ENCODE assay signal across 17 cellular contexts in the genomic region with DNA sequence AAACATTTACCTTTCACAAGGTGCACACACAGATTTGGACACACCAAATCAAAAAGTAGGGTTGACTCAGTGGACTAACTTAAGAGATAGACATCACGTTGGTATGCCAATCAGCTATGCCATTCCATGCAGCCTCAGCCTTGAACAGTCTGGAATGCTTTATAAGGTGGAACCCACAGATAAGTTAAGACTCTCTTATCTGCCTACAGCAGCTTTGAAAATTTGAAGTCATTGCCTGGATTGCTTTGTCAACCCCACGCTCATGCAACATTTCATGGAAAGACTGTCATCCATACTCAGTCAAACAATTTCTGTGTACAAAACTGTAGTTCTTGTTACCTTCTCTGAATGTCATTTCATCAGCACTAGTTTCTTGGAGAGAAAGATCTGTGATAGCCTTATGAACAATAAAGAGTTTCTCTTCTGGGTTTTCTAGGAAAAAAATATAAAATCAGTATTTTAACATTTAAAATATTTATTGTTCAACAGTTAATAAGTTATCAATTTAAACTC. TPM values are rescaled to one million over a fixed set of nuclear protein-coding genes. Genes with fewer than 3 reads are reported as not detected.
A peak's percentile ranks its signal among the peaks of the same experiment; 100 is the strongest.
DNase-seq lines count a peak whose midpoint lies in the region; ATAC-seq, FAIRE-seq and TF ChIP-seq lines count a peak whose summit lies in the region.
"Had no signal": no experiment of that assay in that cellular context is flagged by ENCODE, and none has a peak within 500 bp of the region (broad histone marks: within the 10 kb centered on the region; RNA-seq: fewer than 3 reads in every experiment).

No MANE protein-coding gene starts in this region.

- dilution Hi-C loops in keratinocyte (cut with MboI; ENCODE audit: extremely low pct_ligation_motif_present, low sequenced_read_pairs): no loop called here

- H3K36me3 ChIP-seq in K562 (ENCODE audit: control insufficient read depth, insufficient read depth, low read length) (no peaks in the 10 kb centered on the region), keratinocyte (ENCODE audit: control insufficient read depth in 2 of 2, extremely low read depth in 1 of 2, insufficient read depth in 2 of 2, low read length in 2 of 2) (no peaks in the 10 kb centered on the region)
- H3K36me3 ChIP-seq: Peyer's patch had no signal

- peak; percentile 67 for DNase-seq in NCI-H226
- peak; percentile 72 to 90 (median 82) for DNase-seq in K562 (ENCODE audit: extremely low read depth in 1 of 4, low spot score in 3 of 4)
- no peak for DNase-seq in keratinocyte (ENCODE audit: low read depth, low spot score)
- DNase-seq in superior temporal gyrus (ENCODE audit: extremely low spot score): peak; percentile 61
- DNase-seq in EL: no peak
- no peak for DNase-seq in Calu3
- DNase-seq: DND-41, NCI-H1105, NCI-H187, NCI-H446, NCI-H748 treated with DMSO at 0.1 percent for 48 hours, Peyer's patch, Right ventricle myocardium superior had no signal

- no peak overlapping the region for H3K27ac Mint-ChIP-seq in Calu3 (ENCODE audit: unreplicated experiment)

- peak; percentile 81 for ATAC-seq in K562
- ATAC-seq in GM18520 (IDR thresholded peaks at IDR 0.05; ENCODE audit: unreplicated experiment): no peak

- 0% methylated on average over 2 of the region's 2 CpGs for WGBS in K562 (ENCODE audit: insufficient coverage, low coverage, missing lambda C conversion rate)

- FAIRE-seq in K562 (lab: Jason Lieb, UNC) (peak; percentile 90), keratinocyte (lab: Jason Lieb, UNC) (peak; percentile 36)

- H3K79me2 ChIP-seq in K562 (ENCODE audit: control insufficient read depth, insufficient read depth, low read length) (no peaks in the 10 kb centered on the region), keratinocyte (ENCODE audit: control insufficient read depth, insufficient read depth, low read length) (no peaks in the 10 kb centered on the region)

- no peaks in the 10 kb centered on the region for H3K36me3 Mint-ChIP-seq in Calu3 (ENCODE audit: insufficient read depth, unreplicated experiment)

- H3K9me3 Mint-ChIP-seq in Calu3 (ENCODE audit: low read depth, unreplicated experiment): no peaks in the 10 kb centered on the region

- in situ Hi-C loops in K562 (cut with MboI): no loop called here

- TF ChIP-seq EP300 in K562 (IDR thresholded peaks at IDR 0.05; ENCODE audit: low read length): peak; percentile 100

- POLR2A ChIA-PET in K562 (lab: Yijun Ruan, JAX): interaction anchor here (0.6 to 1.4 kb wide), 6 partner anchors 12 to 574 kb away, joined by 3 to 8 read pairs (median 5); a partner anchor contains a TSS

- no peak overlapping the region for H3K4me2 ChIP-seq in K562 (ENCODE audit: insufficient read depth, low read length)
- no peak overlapping the region for H3K4me2 ChIP-seq in keratinocyte (ENCODE audit: control insufficient read depth, extremely low read depth, insufficient read depth, low read depth, low read length)
- H3K4me2 ChIP-seq: KMS-11 had no signal

- peaks cover 21% of the 10 kb centered on the region for H3K4me1 Mint-ChIP-seq in Calu3 (ENCODE audit: low read depth, unreplicated experiment)

- H3K4me1 ChIP-seq in K562 (replicated peaks in 1 of 2; ENCODE audit: control insufficient read depth in 2 of 2, insufficient read depth in 2 of 2, low read length in 2 of 2) (peaks cover 0 to 22% of the 10 kb centered on the region in 2 experiments; a peak in 3 of 5 replicates), keratinocyte (ENCODE audit: control insufficient read depth, extremely low read depth, insufficient read depth, low read length) (no peaks in the 10 kb centered on the region)

- H3K9ac ChIP-seq in K562 (ENCODE audit: insufficient read depth in 1 of 2, low read depth in 2 of 2, low read length in 2 of 2) (no peak overlapping the region), keratinocyte (ENCODE audit: control insufficient read depth, extremely low read depth, insufficient read depth, low read length) (no peak overlapping the region)
- H3K9ac ChIP-seq: KMS-11 had no signal

- peak in 1 of 2 experiments; percentile 40; a peak in 2 of 4 replicates for TF ChIP-seq RAD21 in K562 (CRISPR knock-in tag; conservative IDR thresholded peaks at IDR 0.05 in 1 of 2, IDR thresholded peaks at IDR 0.05 in 1 of 2)

- intact Hi-C loops in K562 (cut with micrococcal nuclease) (loop anchor here (1.0 to 2.0 kb wide), 3 partner anchors 22 to 606 kb away; no protein-coding TSS in a partner anchor), Calu3 (cut with micrococcal nuclease; ENCODE audit: unreplicated experiment) (no loop called here)

- H4K20me1 ChIP-seq in K562 (replicated peaks; ENCODE audit: control insufficient read depth, insufficient read depth, low read length) (no peaks in the 10 kb centered on the region), keratinocyte (ENCODE audit: control insufficient read depth, extremely low read depth, insufficient read depth, low read length) (no peaks in the 10 kb centered on the region)

- H3K9me3 ChIP-seq in K562 (replicated peaks; ENCODE audit: control insufficient read depth, insufficient read depth, low read depth, low read length) (no peaks in the 10 kb centered on the region), keratinocyte (ENCODE audit: control insufficient read depth, low read depth, low read length) (no peaks in the 10 kb centered on the region)
- H3K9me3 ChIP-seq: Peyer's patch had no signal

- CTCF ChIA-PET in K562 (lab: Yijun Ruan, JAX; ENCODE audit: low intra/inter-chr PET ratio): interaction anchor here (0.7 kb wide), 1 partner anchor 12 kb away, joined by 3 read pairs; no protein-coding TSS in a partner anchor
- CTCF ChIA-PET in Calu3 (lab: Charles Lee): no interaction called here

- H3K9me1 ChIP-seq in K562 (ENCODE audit: control insufficient read depth, insufficient read depth, low read length): no peaks in the 10 kb centered on the region
- no peaks in the 10 kb centered on the region for H3K9me1 ChIP-seq in keratinocyte (ENCODE audit: control insufficient read depth, extremely low read depth, insufficient read depth, low read length)

- BruUV-seq in K562 (replicated peaks; lab: Mats Ljungman, UMichigan) (no TSS peak), Calu3 (replicated peaks; lab: Mats Ljungman, UMichigan) (no TSS peak)

- no peak overlapping the region for H3K4me3 Mint-ChIP-seq in Calu3 (ENCODE audit: low read depth, unreplicated experiment)

- TF ChIP-seq POLR2A in K562 (conservative IDR thresholded peaks at IDR 0.05): no peak

- no peak for TF ChIP-seq CTCF in K562 (IDR thresholded peaks at IDR 0.05 in 2 of 3, conservative IDR thresholded peaks at IDR 0.05 in 1 of 3; ENCODE audit: insufficient read depth in 2 of 3, low read depth in 1 of 3, low read length in 3 of 3)
- no peak for TF ChIP-seq CTCF in keratinocyte (optimal IDR thresholded peaks at IDR 0.05 in 1 of 3, IDR thresholded peaks at IDR 0.05 in 1 of 3, conservative IDR thresholded peaks at IDR 0.05 in 1 of 3; ENCODE audit: extremely low read depth in 1 of 3, insufficient read depth in 2 of 3, low read length in 3 of 3)
- TF ChIP-seq CTCF in Calu3 (IDR thresholded peaks at IDR 0.05; ENCODE audit: unreplicated experiment): no peak

- H3K4me3 ChIP-seq in K562 (no peak overlapping the region), keratinocyte (ENCODE audit: control insufficient read depth in 2 of 3, extremely low read depth in 1 of 3, insufficient read depth in 2 of 3, low read depth in 1 of 3, low read length in 3 of 3) (no peak overlapping the region)
- H3K4me3 ChIP-seq: Peyer's patch had no signal

- H3K27me3 Mint-ChIP-seq in Calu3 (ENCODE audit: unreplicated experiment): no peaks in the 10 kb centered on the region

- H2AFZ ChIP-seq in K562 (ENCODE audit: low read depth, low read length) (no peak overlapping the region), keratinocyte (ENCODE audit: control insufficient read depth, low read length) (no peak overlapping the region)

- H3K27me3 ChIP-seq in K562 (ENCODE audit: control insufficient read depth in 2 of 2, insufficient read depth in 2 of 2, low read length in 2 of 2): no peaks in the 10 kb centered on the region
- no peaks in the 10 kb centered on the region for H3K27me3 ChIP-seq in keratinocyte (ENCODE audit: control insufficient read depth, extremely low read depth, insufficient read depth, low read length)
- H3K27me3 ChIP-seq: Peyer's patch had no signal

- no peak overlapping the region for H3K27ac ChIP-seq in K562 (ENCODE audit: extremely low read depth, low read depth, low read length)
- no peak overlapping the region for H3K27ac ChIP-seq in keratinocyte (ENCODE audit: control insufficient read depth, insufficient read depth, low read length)
- H3K27ac ChIP-seq: KMS-11, Peyer's patch had no signal

TF ChIP-seq in K562, 482 proteins besides CTCF, POLR2A, EP300 and RAD21 (continues in another document):
- TF ChIP-seq KAT2B (IDR thresholded peaks at IDR 0.05; ENCODE audit: low read depth, low read length): no peak
- no peak for TF ChIP-seq MCM5 (IDR thresholded peaks at IDR 0.05; ENCODE audit: low read depth)
- TF ChIP-seq MXI1 (IDR thresholded peaks at IDR 0.05; ENCODE audit: low read depth, low read length): peak; percentile 77; the same call in 1 of the 2 replicates

RNA-seq across cellular contexts. Expression of a gene that starts 1.2 kb away (rescaled TPM):
- total RNA-seq in K562 (2011; cell fraction: chromatin; rRNA removed; ENCODE audit: low replicate concordance): 0.14 TPM in 1 of 2 replicates, not detected in the other
- not detected in 2 replicates for total RNA-seq in K562 (2011; cell fraction: nucleolus; rRNA removed)
- not detected in 2 replicates for total RNA-seq in K562 (2011; cell fraction: nucleoplasm; rRNA removed)
- total RNA-seq in K562 (2014; rRNA removed) (not detected in 2 replicates), K562 (2014; rRNA removed; fragmentation: Illumina TruSeq; extraction: Trizol) (0.07 and 0.10 TPM in 2 replicates), K562 (2015; rRNA removed; fragmentation: Illumina TruSeq; extraction: Trizol) (0.04 TPM in 1 of 2 replicates, not detected in the other), K562 (2021) (not detected in 2 replicates), Calu3 (2022) (not detected in 2 replicates)
- polyA plus RNA-seq in K562 (2011; rRNA removed) (0.11 and 0.14 TPM in 2 replicates), K562 (2014; fragmentation: Illumina TruSeq; extraction: Trizol) (0.03 TPM in 1 of 2 replicates, not detected in the other), K562 (2014; fragmentation: Nextera tagmentation; extraction: Ambion mirVana) (under 1 TPM; 0.03 to 0.07 TPM), K562 (2014; rRNA removed) (not detected in 2 replicates), keratinocyte (not detected in 3 replicates)
- not detected in 2 replicates for polyA plus RNA-seq in K562 (2011; cell fraction: cytosol; rRNA removed)
- 0.08 and 0.11 TPM in 2 replicates for polyA plus RNA-seq in K562 (2011; cell fraction: nucleus; rRNA removed)
- 0.07 and 0.14 TPM in 2 replicates for polyA plus RNA-seq in K562 (2012)
- polyA minus RNA-seq in K562 (2011; rRNA and poly(A)+ RNA removed): not detected in 2 replicates
- not detected in 2 replicates for polyA minus RNA-seq in K562 (2011; cell fraction: cytosol; rRNA and poly(A)+ RNA removed)
- polyA minus RNA-seq in K562 (2011; cell fraction: nucleus; rRNA and poly(A)+ RNA removed): not detected in 2 replicates
- polyA plus RNA-seq in keratinocyte (2011; ENCODE audit: low read depth): not detected
- polyA plus RNA-seq in keratinocyte (2011; cell fraction: cytosol; rRNA removed): not detected in 2 replicates
- polyA plus RNA-seq in keratinocyte (2011; cell fraction: nucleus; rRNA removed): not detected in 2 replicates
- polyA plus RNA-seq in keratinocyte (2012; ENCODE audit: low replicate concordance): not detected in 2 replicates
- polyA minus RNA-seq in keratinocyte: not detected in 3 replicates
- polyA minus RNA-seq in keratinocyte (2011; cell fraction: cytosol; rRNA and poly(A)+ RNA removed): not detected
- not detected in 2 replicates for polyA minus RNA-seq in keratinocyte (2011; cell fraction: nucleus; rRNA and poly(A)+ RNA removed)
- total RNA-seq: A673, MCF 10A, Right ventricle myocardium superior had no signal

Comparison
In these comparisons a context has a peak if more than half of its experiments do, and no peak if none do; other contexts are left out.
1. DNase-seq: peak in NCI-H226 (single experiment), K562 (4 of 4) and superior temporal gyrus (single experiment); none in keratinocyte (single experiment), EL (single experiment) and Calu3 (single experiment).